In the genomic region with DNA sequence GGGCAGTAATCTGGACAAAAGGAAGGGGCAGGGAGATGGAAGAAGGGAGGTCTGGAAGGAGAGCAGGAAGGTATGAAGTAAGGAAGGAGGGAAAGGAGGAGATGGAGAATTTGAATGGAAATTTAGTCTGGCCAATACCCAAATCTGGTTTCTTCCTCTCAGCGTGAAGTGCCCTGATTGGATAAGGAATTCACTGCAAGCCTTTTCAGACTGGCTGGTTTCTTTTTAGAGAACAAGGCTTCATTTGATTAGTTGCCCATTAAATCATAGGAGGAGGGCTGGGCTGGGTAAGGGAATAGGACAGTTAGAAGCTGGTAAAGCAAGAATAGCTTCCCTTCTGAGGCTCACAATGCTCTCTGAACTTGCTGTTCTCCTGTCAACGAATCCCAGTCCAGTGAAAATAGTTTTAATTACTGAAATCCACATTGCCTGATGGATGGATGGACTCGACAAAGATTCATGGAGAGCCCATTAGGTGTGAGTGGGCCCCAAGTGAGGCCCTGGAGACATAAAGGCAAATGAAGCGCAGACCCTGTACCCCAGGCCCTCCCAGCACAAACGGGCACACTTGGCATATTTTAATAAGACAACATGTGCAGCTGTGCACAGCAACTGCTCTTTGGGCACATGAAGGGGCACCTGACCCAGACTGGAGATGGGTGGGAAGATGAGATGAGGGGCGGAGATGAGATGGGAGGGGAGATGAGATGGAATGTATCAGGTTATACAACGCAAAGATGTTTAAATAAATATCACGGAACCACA, we compare ENCODE assay signal across 27 cellular contexts.
DNase-seq lines count a peak whose midpoint lies in the region; ATAC-seq and TF ChIP-seq lines count a peak whose summit lies in the region.
"Had no signal": no experiment of that assay in that cellular context is flagged by ENCODE, and none has a peak within 500 bp of the region (broad histone marks: within the 10 kb centered on the region; RNA-seq: fewer than 3 reads in every experiment).

No MANE protein-coding gene starts in this region.

- H3K27me3 Mint-ChIP-seq in CD8-positive, alpha-beta memory T cell = no peaks in the 10 kb centered on the region
- peaks cover 6% of the 10 kb centered on the region for H3K27me3 Mint-ChIP-seq in brain
- peaks cover 25% of the 10 kb centered on the region for H3K27me3 Mint-ChIP-seq in nephron (ENCODE audit: low read depth)
- H3K27me3 Mint-ChIP-seq: activated CD8-positive, alpha-beta memory T cell treated with anti-CD3 and anti-CD28 coated beads, Interleukin-2, amount 10 ng/mL, durations not matched to agents 7 days and 5 days had no signal

- H4K20me1 ChIP-seq in BLaER1 treated with 17β-estradiol and CSF1 and Interleukin-3, amounts not matched to agents 10 nM and 100 nM = no peaks in the 10 kb centered on the region

- CTCF ChIA-PET in CD8-positive, alpha-beta memory T cell (lab: Charles Lee) = no interaction called here

- 0 out of 22 replicates have a peak overlapping the region, but pooled peaks of 1 of the 11 experiments have one; percentile 14 for H3K27ac ChIP-seq in BLaER1 treated with 17β-estradiol and CSF1 and Interleukin-3, amounts not matched to agents 10 nM and 100 nM
- H3K27ac ChIP-seq in CD8-positive, alpha-beta memory T cell (ENCODE audit: low read depth, low read length) = no peak overlapping the region
- H3K27ac ChIP-seq: brain microvascular endothelial cell, epithelial cell of prostate, neutrophil, prostate gland, stomach had no signal

- POLR2A ChIA-PET in CD8-positive, alpha-beta memory T cell (lab: Charles Lee) = interaction anchor here (0.5 kb wide), 1 partner anchor 11 kb away, joined by 4 read pairs; no protein-coding TSS in a partner anchor

- peaks cover 0 to 10% (median 0%) of the 10 kb centered on the region in 11 experiments; a peak in 2 of 22 replicates for H3K9me3 ChIP-seq in BLaER1 treated with 17β-estradiol and CSF1 and Interleukin-3, amounts not matched to agents 10 nM and 100 nM (replicated peaks in 1 of 11)
- H3K9me3 ChIP-seq in CD8-positive, alpha-beta memory T cell (ENCODE audit: low read length) = no peaks in the 10 kb centered on the region
- H3K9me3 ChIP-seq: neutrophil, prostate gland, stomach, tibial nerve had no signal

- peaks cover 2 to 22% (median 9%) of the 10 kb centered on the region in 3 donors for H3K36me3 Mint-ChIP-seq in CD8-positive, alpha-beta memory T cell
- H3K36me3 Mint-ChIP-seq in brain (no peaks in the 10 kb centered on the region), nephron (ENCODE audit: low read depth) (no peaks in the 10 kb centered on the region)
- H3K36me3 Mint-ChIP-seq: memory B cell had no signal

- H3K4me1 Mint-ChIP-seq in CD8-positive, alpha-beta memory T cell = peaks cover 80 to 91% (median 88%) of the 10 kb centered on the region in 3 donors
- peaks cover 68% of the 10 kb centered on the region for H3K4me1 Mint-ChIP-seq in brain
- H3K4me1 Mint-ChIP-seq in nephron = peaks cover 74% of the 10 kb centered on the region
- H3K4me1 Mint-ChIP-seq: B cell had no signal

- no peak for TF ChIP-seq CTCF in brain (conservative IDR thresholded peaks at IDR 0.05)
- no peak for TF ChIP-seq CTCF in nephron (IDR thresholded peaks at IDR 0.05; ENCODE audit: unreplicated experiment in 3 of 3)

- no peaks in the 10 kb centered on the region for H3K9me3 Mint-ChIP-seq in CD8-positive, alpha-beta memory T cell
- no peaks in the 10 kb centered on the region for H3K9me3 Mint-ChIP-seq in brain
- H3K9me3 Mint-ChIP-seq in nephron = no peaks in the 10 kb centered on the region
- H3K9me3 Mint-ChIP-seq: activated T-cell treated with anti-CD3 and anti-CD28 coated beads, Interleukin-2, amount 50 U/mL, for 72 hours; GM23338; memory B cell had no signal

- ATAC-seq in GM19455 (IDR thresholded peaks at IDR 0.05; ENCODE audit: unreplicated experiment) = no peak
- ATAC-seq: activated CD8-positive, alpha-beta memory T cell treated with anti-CD3 and anti-CD28 coated beads, Interleukin-2, amount 10 ng/mL, durations not matched to agents 7 days and 5 days; activated T-cell treated with anti-CD3 and anti-CD28 coated beads, Interleukin-2, amount 50 U/mL, for 72 hours; GM23338; sciatic nerve had no signal

- no peak overlapping the region for H3K4me3 ChIP-seq in BLaER1 treated with 17β-estradiol and CSF1 and Interleukin-3, amounts not matched to agents 10 nM and 100 nM
- no peak overlapping the region for H3K4me3 ChIP-seq in CD8-positive, alpha-beta memory T cell (ENCODE audit: low read length)
- H3K4me3 ChIP-seq: GM23338, prostate gland, stomach, tibial nerve had no signal

- peak overlapping the region; percentile 5 to 89 (median 62) for H3K27ac Mint-ChIP-seq in CD8-positive, alpha-beta memory T cell
- H3K27ac Mint-ChIP-seq in brain = peak overlapping the region in 4 of 5 experiments; percentile 22 to 71 (median 56)
- peak overlapping the region; percentile 3 to 68 (median 26) for H3K27ac Mint-ChIP-seq in nephron
- H3K27ac Mint-ChIP-seq: activated CD8-positive, alpha-beta memory T cell treated with anti-CD3 and anti-CD28 coated beads, Interleukin-2, amount 10 ng/mL, durations not matched to agents 7 days and 5 days; activated T-cell treated with anti-CD3 and anti-CD28 coated beads, Interleukin-2, amount 50 U/mL, for 72 hours; B cell; GM23338; memory B cell had no signal

- peak overlapping the region; percentile 46 to 87 (median 70); a peak in 21 of 22 replicates for H3K4me2 ChIP-seq in BLaER1 treated with 17β-estradiol and CSF1 and Interleukin-3, amounts not matched to agents 10 nM and 100 nM
- H3K4me2 ChIP-seq: GM23338 had no signal

- H3K4me1 ChIP-seq in BLaER1 treated with 17β-estradiol and CSF1 and Interleukin-3, amounts not matched to agents 10 nM and 100 nM = peaks cover 78 to 91% (median 82%) of the 10 kb centered on the region in 10 experiments
- peaks cover 90% of the 10 kb centered on the region for H3K4me1 ChIP-seq in CD8-positive, alpha-beta memory T cell (ENCODE audit: insufficient read depth, low read length)
- H3K4me1 ChIP-seq: prostate gland had no signal

- H3K9ac ChIP-seq in BLaER1 treated with 17β-estradiol and CSF1 and Interleukin-3, amounts not matched to agents 10 nM and 100 nM = no peak overlapping the region

- no peak for DNase-seq in CD8-positive, alpha-beta memory T cell
- DNase-seq in D341Med (ENCODE audit: low spot score) (no peak), CD1c-positive myeloid dendritic cell (ENCODE audit: extremely low spot score) (no peak)
- DNase-seq: ACHN; activated CD8-positive, alpha-beta memory T cell treated with anti-CD3 and anti-CD28 coated beads, Interleukin-2, amount 10 ng/mL, durations not matched to agents 7 days and 5 days; activated T-cell treated with anti-CD3 and anti-CD28 coated beads, Interleukin-2, amount 50 U/mL, for 72 hours; brain microvascular endothelial cell; Calu3; DND-41; effector memory CD4-positive, alpha-beta T cell; NCI-H446; NCI-H774; SHP77 treated with DMSO at 0.1 percent for 48 hours; stimulated activated CD8-positive, alpha-beta memory T cell treated with anti-CD3 and anti-CD28 coated beads, Interleukin-4, amount 100 ng/mL, for 48 hours; stomach had no signal

- peak overlapping the region in 1 of 7 donors; percentile 44 for H3K4me3 Mint-ChIP-seq in CD8-positive, alpha-beta memory T cell
- H3K4me3 Mint-ChIP-seq in brain (peak overlapping the region in 1 of 5 experiments; percentile 14), nephron (no peak overlapping the region)
- H3K4me3 Mint-ChIP-seq: activated CD8-positive, alpha-beta memory T cell treated with anti-CD3 and anti-CD28 coated beads, Interleukin-2, amount 10 ng/mL, durations not matched to agents 7 days and 5 days; activated T-cell treated with anti-CD3 and anti-CD28 coated beads, Interleukin-2, amount 50 U/mL, for 72 hours; B cell; GM23338; memory B cell had no signal

- H3K27me3 ChIP-seq in BLaER1 treated with 17β-estradiol and CSF1 and Interleukin-3, amounts not matched to agents 10 nM and 100 nM = no peaks in the 10 kb centered on the region
- no peaks in the 10 kb centered on the region for H3K27me3 ChIP-seq in CD8-positive, alpha-beta memory T cell (ENCODE audit: insufficient read depth, low read length, poor library complexity, severe bottlenecking)
- H3K27me3 ChIP-seq: brain microvascular endothelial cell, stomach, tibial nerve had no signal

- H3K36me3 ChIP-seq in BLaER1 treated with 17β-estradiol and CSF1 and Interleukin-3, amounts not matched to agents 10 nM and 100 nM = no peaks in the 10 kb centered on the region
- H3K36me3 ChIP-seq in CD8-positive, alpha-beta memory T cell (ENCODE audit: insufficient read depth, low read length) = no peaks in the 10 kb centered on the region
- H3K36me3 ChIP-seq: brain microvascular endothelial cell, neutrophil, prostate gland, stomach, tibial nerve had no signal
